ENCODE assay signal across 1 cellular context in the genomic region with DNA sequence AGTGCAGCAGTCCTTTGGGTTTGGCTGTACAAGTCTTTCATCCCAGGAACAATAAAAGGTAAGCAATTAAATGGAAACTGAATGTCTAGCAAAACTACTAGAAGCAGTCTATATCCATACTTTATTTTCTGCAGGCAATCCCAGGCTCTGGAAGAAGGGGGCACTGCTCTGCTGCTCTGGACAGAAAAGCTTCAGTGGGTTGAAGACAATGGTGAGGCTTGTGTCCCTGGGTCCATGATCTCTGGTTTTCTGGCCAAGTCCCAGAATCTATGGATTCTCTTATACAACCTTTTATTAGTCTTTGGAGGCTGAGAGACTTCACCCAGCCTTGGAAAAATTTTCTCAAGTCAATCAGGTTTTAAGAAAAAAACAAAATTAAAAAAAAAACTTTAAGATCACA.
TF ChIP-seq lines count a peak whose summit lies in the region.

No MANE protein-coding gene starts in this region.

TF ChIP-seq in HCT116, 20 proteins besides CTCF, POLR2A, EP300 and RAD21 (continued from another document):
- TF ChIP-seq, protein P1, sequence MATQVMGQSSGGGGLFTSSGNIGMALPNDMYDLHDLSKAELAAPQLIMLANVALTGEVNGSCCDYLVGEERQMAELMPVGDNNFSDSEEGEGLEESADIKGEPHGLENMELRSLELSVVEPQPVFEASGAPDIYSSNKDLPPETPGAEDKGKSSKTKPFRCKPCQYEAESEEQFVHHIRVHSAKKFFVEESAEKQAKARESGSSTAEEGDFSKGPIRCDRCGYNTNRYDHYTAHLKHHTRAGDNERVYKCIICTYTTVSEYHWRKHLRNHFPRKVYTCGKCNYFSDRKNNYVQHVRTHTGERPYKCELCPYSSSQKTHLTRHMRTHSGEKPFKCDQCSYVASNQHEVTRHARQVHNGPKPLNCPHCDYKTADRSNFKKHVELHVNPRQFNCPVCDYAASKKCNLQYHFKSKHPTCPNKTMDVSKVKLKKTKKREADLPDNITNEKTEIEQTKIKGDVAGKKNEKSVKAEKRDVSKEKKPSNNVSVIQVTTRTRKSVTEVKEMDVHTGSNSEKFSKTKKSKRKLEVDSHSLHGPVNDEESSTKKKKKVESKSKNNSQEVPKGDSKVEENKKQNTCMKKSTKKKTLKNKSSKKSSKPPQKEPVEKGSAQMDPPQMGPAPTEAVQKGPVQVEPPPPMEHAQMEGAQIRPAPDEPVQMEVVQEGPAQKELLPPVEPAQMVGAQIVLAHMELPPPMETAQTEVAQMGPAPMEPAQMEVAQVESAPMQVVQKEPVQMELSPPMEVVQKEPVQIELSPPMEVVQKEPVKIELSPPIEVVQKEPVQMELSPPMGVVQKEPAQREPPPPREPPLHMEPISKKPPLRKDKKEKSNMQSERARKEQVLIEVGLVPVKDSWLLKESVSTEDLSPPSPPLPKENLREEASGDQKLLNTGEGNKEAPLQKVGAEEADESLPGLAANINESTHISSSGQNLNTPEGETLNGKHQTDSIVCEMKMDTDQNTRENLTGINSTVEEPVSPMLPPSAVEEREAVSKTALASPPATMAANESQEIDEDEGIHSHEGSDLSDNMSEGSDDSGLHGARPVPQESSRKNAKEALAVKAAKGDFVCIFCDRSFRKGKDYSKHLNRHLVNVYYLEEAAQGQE (IDR thresholded peaks at IDR 0.05; ENCODE audit: low read depth), result no peak
